In genomic region chr20:47576516-47577033, GRCh38 we compare ENCODE assay signal across 8 cellular contexts.
DNase-seq lines count a peak whose midpoint lies in the region; ATAC-seq and FAIRE-seq lines count a peak whose summit lies in the region.

No MANE protein-coding gene starts in this region.

- peak overlapping the region in 7 of 10 donors; percentile 0 to 85 (median 52) for H3K27ac Mint-ChIP-seq in naive thymus-derived CD8-positive, alpha-beta T cell

- POLR2A ChIA-PET in naive thymus-derived CD8-positive, alpha-beta T cell (lab: Charles Lee) = interaction anchor here (1.1 kb wide), 1 partner anchor 10 kb away, joined by 3 read pairs; no protein-coding TSS in a partner anchor

- peaks cover 43 to 95% (median 88%) of the 10 kb centered on the region in 4 donors for H3K4me1 Mint-ChIP-seq in naive thymus-derived CD8-positive, alpha-beta T cell

- FAIRE-seq in TTC549 (lab: Jason Lieb, UNC) = peak; percentile 71

- peaks cover 5 to 21% (median 5%) of the 10 kb centered on the region in 3 donors for H3K36me3 Mint-ChIP-seq in naive thymus-derived CD8-positive, alpha-beta T cell

- no peaks in the 10 kb centered on the region for H3K27me3 Mint-ChIP-seq in naive thymus-derived CD8-positive, alpha-beta T cell

- peak; percentile 87 for DNase-seq in EL
- peak; percentile 85 for DNase-seq in H4 (ENCODE audit: low spot score)
- DNase-seq in NCI-H146 treated with DMSO at 0.1 percent for 48 hours (lab: John Stamatoyannopoulos, UW; ENCODE audit: unreplicated experiment) = peak; percentile 75
- peak; percentile 58 for DNase-seq in fibroblast of gingiva (ENCODE audit: low read depth)
- peak in 1 of 10 donors; percentile 7 for DNase-seq in naive thymus-derived CD8-positive, alpha-beta T cell
- no peak for DNase-seq in effector CD4-positive, alpha-beta T cell

- ATAC-seq in naive thymus-derived CD8-positive, alpha-beta T cell = no peak
- ATAC-seq in HG03520 (IDR thresholded peaks at IDR 0.05; ENCODE audit: unreplicated experiment) = no peak

- H3K9me3 Mint-ChIP-seq in naive thymus-derived CD8-positive, alpha-beta T cell = peaks cover 0 to 6% (median 0%) of the 10 kb centered on the region in 9 donors

- peak overlapping the region in 9 of 10 donors; percentile 31 to 66 (median 47) for H3K4me3 Mint-ChIP-seq in naive thymus-derived CD8-positive, alpha-beta T cell
